ENCODE assay signal across 1 cellular context in the genomic region with DNA sequence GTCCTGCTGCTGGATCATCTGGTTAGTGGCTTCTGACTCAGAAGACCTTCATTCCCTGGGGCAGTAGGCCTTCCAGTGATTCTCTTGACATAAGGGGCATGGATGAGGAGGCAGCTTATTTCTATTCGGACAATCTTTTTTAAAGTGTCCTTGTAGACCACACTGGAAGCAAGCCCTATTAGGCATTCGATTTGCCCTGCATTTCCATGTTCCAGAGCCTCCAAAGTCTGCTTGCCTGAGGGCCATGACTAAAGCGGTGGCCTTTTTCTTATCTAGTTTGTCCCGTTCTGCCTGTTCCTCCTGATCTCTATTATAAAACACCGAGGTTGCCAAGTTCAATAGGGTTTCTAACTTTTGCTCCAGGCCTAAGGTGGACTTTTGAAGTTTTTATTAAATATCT. TPM values are rescaled to one million over a fixed set of nuclear protein-coding genes. Genes with fewer than 3 reads are reported as not detected.
"Had no signal": no experiment of that assay in that cellular context is flagged by ENCODE, and none has a peak within 500 bp of the region (broad histone marks: within the 10 kb centered on the region; RNA-seq: fewer than 3 reads in every experiment).

No MANE protein-coding gene starts in this region.

RNA-seq across cellular contexts. Expression of a gene that starts 49.7 kb away (rescaled TPM):
- total RNA-seq: activated CD4-positive, alpha-beta memory T cell treated with anti-CD3 and anti-CD28 coated beads, Interleukin-2, amount 10 ng/mL, durations not matched to agents 7 days and 5 days had no signal
